ENCODE assay signal across 8 cellular contexts in the genomic region with DNA sequence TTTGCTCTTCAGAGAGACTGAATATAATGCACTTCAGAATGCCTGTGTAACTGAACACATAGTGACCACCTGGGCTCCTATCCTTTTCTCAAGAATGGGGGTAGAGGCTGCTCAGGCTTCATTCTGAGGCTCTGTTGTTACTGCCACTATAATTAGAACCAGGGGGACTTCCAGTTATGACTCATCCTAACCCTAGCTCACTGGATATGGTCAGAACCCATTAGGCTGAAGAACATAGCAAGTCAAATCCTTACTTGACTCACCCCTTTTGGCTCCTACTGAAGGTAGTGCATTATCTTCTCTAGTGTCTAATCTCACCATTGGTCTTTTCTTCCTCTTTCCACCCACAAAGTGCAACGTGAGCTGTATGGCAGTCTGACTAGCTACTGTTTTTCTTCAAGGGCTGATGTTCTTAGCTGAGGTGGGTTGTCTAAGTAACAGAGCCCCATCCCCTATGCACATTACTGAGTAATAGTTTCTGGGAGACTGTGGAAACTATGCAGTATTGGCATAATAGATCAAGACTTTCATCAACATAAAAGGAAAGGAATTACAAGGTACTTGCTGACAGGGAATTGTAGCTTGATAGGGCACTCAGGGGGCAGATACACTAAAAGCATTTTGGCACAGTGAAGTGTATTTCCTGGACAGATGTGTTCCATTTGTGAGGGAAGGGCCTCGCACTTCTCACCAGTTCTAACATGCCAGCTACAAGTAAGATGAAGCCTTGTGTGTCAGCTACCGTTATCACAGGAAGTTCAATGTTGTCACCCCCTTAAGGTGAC.
DNase-seq lines count a peak whose midpoint lies in the region; ATAC-seq and TF ChIP-seq lines count a peak whose summit lies in the region.

No MANE protein-coding gene starts in this region.

- no peaks in the 10 kb centered on the region for H3K27me3 ChIP-seq in adipocyte (replicated peaks; ENCODE audit: control insufficient read depth, insufficient read depth, low read length)

- peaks cover 21 to 30% of the 10 kb centered on the region in 2 donors for H3K4me1 Mint-ChIP-seq in natural killer cell

- H3K9me3 ChIP-seq in adipocyte (ENCODE audit: control insufficient read depth, low read length) = no peaks in the 10 kb centered on the region

- no peak for TF ChIP-seq CTCF in natural killer cell (IDR thresholded peaks at IDR 0.05)

- intact Hi-C loops in natural killer cell (cut with micrococcal nuclease) = loop anchor here (5.0 to 10.0 kb wide), 2 partner anchors 83 to 429 kb away; a partner anchor contains a TSS

- H3K36me3 Mint-ChIP-seq in natural killer cell = no peaks in the 10 kb centered on the region

- H3K27ac Mint-ChIP-seq in natural killer cell = peak overlapping the region; percentile 70 to 74

- H3K9ac ChIP-seq in adipocyte (ENCODE audit: low read length) = no peak overlapping the region

- no peak overlapping the region for H3K4me3 ChIP-seq in adipocyte (ENCODE audit: low read length)

- H3K4me3 Mint-ChIP-seq in natural killer cell = no peak overlapping the region

- H3K36me3 ChIP-seq in adipocyte (ENCODE audit: control insufficient read depth, insufficient read depth, low read length, severe bottlenecking) = no peaks in the 10 kb centered on the region

- no peak for DNase-seq in activated CD4-positive, CD25-positive, alpha-beta regulatory T cell treated with anti-CD3 and anti-CD28 coated beads, Interleukin-2, amount 50 U/mL, for 72 hours
- DNase-seq in LoVo (ENCODE audit: low spot score) (peak; percentile 5), adipocyte (ENCODE audit: low read depth) (peak; percentile 74), natural killer cell (peak; percentile 32), NCI-H446 treated with DMSO at 0.1 percent for 48 hours (lab: John Stamatoyannopoulos, UW) (no peak), NCI-H1694 treated with DMSO at 0.1 percent for 48 hours (lab: John Stamatoyannopoulos, UW) (no peak)

- ATAC-seq in activated CD4-positive, CD25-positive, alpha-beta regulatory T cell treated with anti-CD3 and anti-CD28 coated beads, Interleukin-2, amount 50 U/mL, for 24 hours = peak; percentile 86 to 89
- peak; percentile 96 for ATAC-seq in GM21786 (IDR thresholded peaks at IDR 0.05; ENCODE audit: unreplicated experiment)
- ATAC-seq in natural killer cell = peak; percentile 84 to 92 (median 90)

- peaks cover 28% of the 10 kb centered on the region for H3K4me1 ChIP-seq in adipocyte (ENCODE audit: control insufficient read depth, insufficient read depth, low read length)

- H3K9me3 Mint-ChIP-seq in natural killer cell = no peaks in the 10 kb centered on the region

- no peaks in the 10 kb centered on the region for H3K27me3 Mint-ChIP-seq in natural killer cell (ENCODE audit: low read depth in 2 of 2)

Comparison
In these comparisons a context has a peak if more than half of its experiments do, and no peak if none do; other contexts are left out.
1. DNase-seq: peak in LoVo (single experiment), adipocyte (single experiment) and natural killer cell (single experiment); none in activated CD4-positive, CD25-positive, alpha-beta regulatory T cell treated with anti-CD3 and anti-CD28 coated beads, Interleukin-2, amount 50 U/mL, for 72 hours (single experiment), NCI-H446 treated with DMSO at 0.1 percent for 48 hours (single experiment) and NCI-H1694 treated with DMSO at 0.1 percent for 48 hours (single experiment).
2. Peak in every context shown above with its lines, with median percentiles within 50 percentile points of each other: ATAC-seq.